ENCODE assay signal across 9 cellular contexts in genomic region chr9:124197177-124198095, GRCh38.
A peak's percentile ranks its signal among the peaks of the same experiment; 100 is the strongest.
DNase-seq lines count a peak whose midpoint lies in the region; ATAC-seq, FAIRE-seq and TF ChIP-seq lines count a peak whose summit lies in the region.
"Had no signal": no experiment of that assay in that cellular context is flagged by ENCODE, and none has a peak within 500 bp of the region (broad histone marks: within the 10 kb centered on the region; RNA-seq: fewer than 3 reads in every experiment).

No MANE protein-coding gene starts in this region.

- H3K27ac ChIP-seq in kidney (ENCODE audit: low read depth in 2 of 2, low read length in 2 of 2), result no peak overlapping the region
- H3K27ac ChIP-seq: body of pancreas had no signal

- TF ChIP-seq CTCF in NB4 (IDR thresholded peaks at IDR 0.05; ENCODE audit: low read depth, low read length) (peak; percentile 6), kidney (IDR thresholded peaks at IDR 0.05; ENCODE audit: borderline replicate concordance, extremely low read depth, insufficient read depth) (no peak)

- no peak overlapping the region for H3K9ac ChIP-seq in kidney (ENCODE audit: low read length in 2 of 2)

- peak; percentile 24 for TF ChIP-seq POLR2A in NB4 (IDR thresholded peaks at IDR 0.05; ENCODE audit: extremely low read depth, insufficient read length)

- H3K4me1 ChIP-seq in kidney (ENCODE audit: control insufficient read depth in 1 of 2, insufficient read depth in 1 of 2, low read depth in 1 of 2, low read length in 2 of 2), result no peaks in the 10 kb centered on the region
- H3K4me1 ChIP-seq in HAP-1, result no peaks in the 10 kb centered on the region
- H3K4me1 ChIP-seq: body of pancreas had no signal

- FAIRE-seq in kidney (lab: Jason Lieb, UNC), result no peak

- H3K4me3 ChIP-seq in NB4 (ENCODE audit: low read depth, low read length), result peak overlapping the region; percentile 47
- H3K4me3 ChIP-seq in kidney (ENCODE audit: low read length in 2 of 2), result no peak overlapping the region
- no peak overlapping the region for H3K4me3 ChIP-seq in HAP-1
- H3K4me3 ChIP-seq: body of pancreas had no signal

- no peaks in the 10 kb centered on the region; the same call in 1 of the 2 replicates for H3K27me3 ChIP-seq in HAP-1 (ENCODE audit: low read depth)
- H3K27me3 ChIP-seq: body of pancreas had no signal

- in situ Hi-C loops in HAP-1 (cut with MboI; ENCODE audit: low sequenced_read_pairs), result no loop called here

- H3K9me3 ChIP-seq in kidney (ENCODE audit: control insufficient read depth in 1 of 2, low read length in 2 of 2) (peaks cover 2 to 4% of the 10 kb centered on the region in 2 donors), HAP-1 (no peaks in the 10 kb centered on the region)
- H3K9me3 ChIP-seq: body of pancreas had no signal

- no peaks in the 10 kb centered on the region for H3K36me3 ChIP-seq in kidney (ENCODE audit: control insufficient read depth in 1 of 2, insufficient read depth in 2 of 2, low read length in 2 of 2)
- H3K36me3 ChIP-seq in HAP-1 (replicated peaks), result no peaks in the 10 kb centered on the region

- ATAC-seq in GM18508 (IDR thresholded peaks at IDR 0.05; ENCODE audit: insufficient read depth, unreplicated experiment) (peak; percentile 37), GM21786 (IDR thresholded peaks at IDR 0.05; ENCODE audit: unreplicated experiment) (peak; percentile 51)
- ATAC-seq: body of pancreas had no signal

- DNase-seq in NB4 (ENCODE audit: low read depth), result peak; percentile 95
- DNase-seq in kidney, result peak; percentile 39
- DNase-seq in HuH-7.5 (ENCODE audit: low spot score), result no peak
- DNase-seq in cerebellar nuclear complex (lab: John Stamatoyannopoulos, UW), result no peak
- DNase-seq in activated CD4-positive, alpha-beta T cell treated with anti-CD3 and anti-CD28 coated beads for 4 hours, result no peak
- no peak for DNase-seq in HAP-1 (ENCODE audit: low spot score in 2 of 2)

- intact Hi-C loops in kidney (cut with DNase I), result no loop called here

Comparison
In these comparisons a context has a peak if more than half of its experiments do, and no peak if none do; other contexts are left out.
1. DNase-seq: peak in NB4 (single experiment) and kidney (single experiment); none in HuH-7.5 (single experiment), cerebellar nuclear complex (0 of 2), activated CD4-positive, alpha-beta T cell treated with anti-CD3 and anti-CD28 coated beads for 4 hours (0 of 2) and HAP-1 (0 of 2).